In genomic region chr3:156513619-156514018, GRCh38 we compare ENCODE assay signal across 33 cellular contexts. TPM values are rescaled to one million over a fixed set of nuclear protein-coding genes. Genes with fewer than 3 reads are reported as not detected.
A peak's percentile ranks its signal among the peaks of the same experiment; 100 is the strongest.
DNase-seq lines count a peak whose midpoint lies in the region; ATAC-seq and TF ChIP-seq lines count a peak whose summit lies in the region.
"Had no signal": no experiment of that assay in that cellular context is flagged by ENCODE, and none has a peak within 500 bp of the region (broad histone marks: within the 10 kb centered on the region; RNA-seq: fewer than 3 reads in every experiment).

No MANE protein-coding gene starts in this region.

- H3F3A ChIP-seq in PC-9 (ENCODE audit: insufficient read depth, low read depth): no peaks in the 10 kb centered on the region

- CTCF ChIA-PET in IMR-90 (lab: Yijun Ruan, JAX): interaction anchor here (0.6 to 1.8 kb wide), 2 partner anchors 27 to 361 kb away, joined by 3 to 5 read pairs; no protein-coding TSS in a partner anchor
- CTCF ChIA-PET in PC-9 (lab: Charles Lee): interaction anchor here (0.7 kb wide), 1 partner anchor 64 kb away, joined by 3 read pairs; no protein-coding TSS in a partner anchor

- H3K4me2 ChIP-seq in IMR-90 (ENCODE audit: low read depth, low read length) (no peak overlapping the region), PC-9 (peak overlapping the region; percentile 20)
- H3K4me2 ChIP-seq: smooth muscle cell had no signal

- H4K8ac ChIP-seq in IMR-90 (ENCODE audit: low read depth in 2 of 2, low read length in 2 of 2): no peak overlapping the region

- intact Hi-C loops in IMR-90 (cut with micrococcal nuclease): no loop called here
- intact Hi-C loops in PC-9 (cut with micrococcal nuclease; ENCODE audit: unreplicated experiment): no loop called here
- intact Hi-C loops in mucosa of descending colon (cut with DNase I, micrococcal nuclease): loop anchor here (10.0 kb wide), 2 partner anchors 359 to 369 kb away; no protein-coding TSS in a partner anchor

- H3K4me1 ChIP-seq in IMR-90 (ENCODE audit: control insufficient read depth, insufficient read depth, low read length) (0 out of 2 replicates have a peak, but pooled peaks cover 2% of the 10 kb centered on the region), PC-9 (replicated peaks; ENCODE audit: insufficient read depth) (peaks cover 11% of the 10 kb centered on the region), mucosa of descending colon (ENCODE audit: low read depth) (no peaks in the 10 kb centered on the region)
- H3K4me1 ChIP-seq: colonic mucosa, lower lobe of right lung had no signal

- H4K91ac ChIP-seq in IMR-90 (ENCODE audit: insufficient read depth, low read depth, low read length): no peak overlapping the region

- H4K5ac ChIP-seq in IMR-90 (ENCODE audit: low read depth, low read length): no peak overlapping the region

- in situ Hi-C loops in IMR-90 (cut with MboI; ENCODE audit: low sequenced_read_pairs): no loop called here

- TF ChIP-seq POLR2A in IMR-90 (IDR thresholded peaks at IDR 0.05; ENCODE audit: low read depth, low read length): no peak

- H3K36me3 ChIP-seq in IMR-90 (ENCODE audit: control insufficient read depth, insufficient read depth, low read length) (no peaks in the 10 kb centered on the region), PC-9 (ENCODE audit: low read depth) (no peaks in the 10 kb centered on the region), mucosa of descending colon (ENCODE audit: low read depth) (no peaks in the 10 kb centered on the region)
- H3K36me3 ChIP-seq: colonic mucosa, lower lobe of right lung had no signal

- H2AFZ ChIP-seq in IMR-90 (replicated peaks; ENCODE audit: low read length, poor library complexity): no peak overlapping the region
- H2AFZ ChIP-seq in PC-9: no peak overlapping the region

- H2BK5ac ChIP-seq in IMR-90 (ENCODE audit: low read depth, low read length, poor library complexity, severe bottlenecking): no peak overlapping the region

- H3K4me3 ChIP-seq in IMR-90 (ENCODE audit: insufficient read depth, low read depth, low read length) (no peak overlapping the region), PC-9 (no peak overlapping the region), mucosa of descending colon (no peak overlapping the region)
- H3K4me3 ChIP-seq: colonic mucosa, lower lobe of right lung, smooth muscle cell, tibial artery had no signal

- H3K79me1 ChIP-seq in IMR-90 (ENCODE audit: low read depth in 1 of 2, low read length in 2 of 2): no peaks in the 10 kb centered on the region

- no peak overlapping the region for H3K56ac ChIP-seq in IMR-90 (ENCODE audit: extremely low read depth, insufficient read depth, low read length)

- no peak overlapping the region for H3K27ac ChIP-seq in IMR-90 (ENCODE audit: insufficient read depth, low read length)
- H3K27ac ChIP-seq in PC-9: no peak overlapping the region
- H3K27ac ChIP-seq: colonic mucosa, lower lobe of right lung, tibial artery had no signal

- H2AK5ac ChIP-seq in IMR-90 (ENCODE audit: low read depth, low read length): no peak overlapping the region

- H3K9me2 ChIP-seq in PC-9 (ENCODE audit: insufficient read depth): no peaks in the 10 kb centered on the region

- no peak overlapping the region for H3K9ac ChIP-seq in IMR-90 (ENCODE audit: low read depth, low read length)

- H4K20me1 ChIP-seq in IMR-90 (ENCODE audit: insufficient read depth, low read length) (no peaks in the 10 kb centered on the region), PC-9 (ENCODE audit: insufficient read depth) (no peaks in the 10 kb centered on the region)

- TF ChIP-seq CTCF in IMR-90 (conservative IDR thresholded peaks at IDR 0.05; ENCODE audit: low read depth, low read length): no peak
- no peak for TF ChIP-seq CTCF in PC-9 (conservative IDR thresholded peaks at IDR 0.05)
- TF ChIP-seq CTCF in mucosa of descending colon (IDR thresholded peaks at IDR 0.05): no peak

- peak overlapping the region; percentile 65 for H2AK9ac ChIP-seq in IMR-90 (replicated peaks; ENCODE audit: low read depth, low read length, poor library complexity)

- dilution Hi-C loops in IMR-90 (cut with HindIII; ENCODE audit: low sequenced_read_pairs, unreplicated experiment): loop anchor here (25.0 kb wide), 1 partner anchor 351 kb away; no protein-coding TSS in a partner anchor

- no peaks in the 10 kb centered on the region; the same call in 1 of the 2 replicates for H3K9me1 ChIP-seq in IMR-90 (ENCODE audit: insufficient read depth, low read length)

- peaks cover 6% of the 10 kb centered on the region for H3K27me3 ChIP-seq in IMR-90 (ENCODE audit: control insufficient read depth, insufficient read depth, low read length)
- H3K27me3 ChIP-seq in PC-9 (ENCODE audit: insufficient read depth, low read depth): no peaks in the 10 kb centered on the region
- H3K27me3 ChIP-seq: colonic mucosa, tibial artery had no signal

- no peak overlapping the region for H3K23ac ChIP-seq in IMR-90 (ENCODE audit: low read depth, low read length)

- TF ChIP-seq RAD21 in IMR-90 (IDR thresholded peaks at IDR 0.05; ENCODE audit: low read length): no peak

- POLR2A ChIA-PET in IMR-90 (lab: Charles Lee; ENCODE audit: unreplicated experiment): interaction anchor here (0.7 to 0.9 kb wide), 2 partner anchors 17 to 270 kb away, joined by 3 to 9 read pairs; no protein-coding TSS in a partner anchor
- POLR2A ChIA-PET in PC-9 (lab: Charles Lee; ENCODE audit: unreplicated experiment): interaction anchor here (0.6 kb wide), 1 partner anchor 22 kb away, joined by 3 read pairs; no protein-coding TSS in a partner anchor

- no peak overlapping the region for H2BK15ac ChIP-seq in IMR-90 (ENCODE audit: low read depth, low read length)

- H2BK20ac ChIP-seq in IMR-90 (ENCODE audit: low read depth, low read length): no peak overlapping the region; the same call in 1 of the 2 replicates

- H3K79me2 ChIP-seq in PC-9 (ENCODE audit: low read depth): no peaks in the 10 kb centered on the region

- DNase-seq in NCI-H1417 (lab: John Stamatoyannopoulos, UW) (peak in 2 of 3 experiments; percentile 14 to 60), NCI-H1417 treated with DMSO at 0.1 percent for 48 hours (lab: John Stamatoyannopoulos, UW) (no peak), IMR-90 (no peak), PC-9 (peak in 1 of 2 experiments; percentile 53), mucosa of descending colon (no peak), NCI-H82 (lab: John Stamatoyannopoulos, UW) (no peak), NOMO-1 (lab: John Stamatoyannopoulos, UW; ENCODE audit: unreplicated experiment in 2 of 2) (no peak)
- DNase-seq: 8988T; activated CD8-positive, alpha-beta T cell treated with anti-CD3 and anti-CD28 coated beads, Interleukin-2, amount 10 ng/mL, durations not matched to agents 7 days and 5 days; AML-193; anterior cingulate cortex; CD4-positive, alpha-beta T cell; colonic mucosa; DMS 273 treated with DMSO at 0.1 percent for 48 hours; effector CD8-positive, alpha-beta T cell; erythroblast; foreskin fibroblast; GDM1; H7; head of caudate nucleus; lower lobe of right lung; NCI-H1092; NCI-H2081 treated with DMSO at 0.1 percent for 48 hours; NCI-H345; NK-92 treated with Interleukin-12 subunit alpha and Interleukin-12 subunit beta, amount 100 ng/mL, for 24 hours; retina; stimulated activated CD4-positive, alpha-beta T cell treated with anti-CD3 and anti-CD28 coated beads, Interleukin-2, amount 100 ng/mL, for 24 hours; T-helper 2 cell; tibial artery had no signal

- no peak overlapping the region for H3K4ac ChIP-seq in IMR-90 (ENCODE audit: low read depth, low read length)

- no peak overlapping the region for H3K14ac ChIP-seq in IMR-90 (replicated peaks; ENCODE audit: low read depth, low read length)

- ATAC-seq in IMR-90 (ENCODE audit: low read depth): 0 out of 2 replicates have a peak, but pooled peaks have one; percentile 25
- ATAC-seq in mucosa of descending colon: peak; percentile 51
- ATAC-seq in GM21737 (IDR thresholded peaks at IDR 0.05; ENCODE audit: unreplicated experiment): no peak
- ATAC-seq: activated CD8-positive, alpha-beta T cell treated with anti-CD3 and anti-CD28 coated beads, Interleukin-2, amount 10 ng/mL, durations not matched to agents 7 days and 5 days; activated naive CD4-positive, alpha-beta T cell treated with anti-CD3 and anti-CD28 coated beads, Interleukin-2, amount 50 U/mL, for 72 hours; natural killer cell treated with Interleukin-12 subunit alpha and Interleukin-12 subunit beta and Interleukin-15 and Interleukin-18, amount 100 ng/mL, for 72 hours had no signal

- H3K18ac ChIP-seq in IMR-90 (ENCODE audit: low read depth, low read length): no peak overlapping the region

- BruUV-seq in IMR-90 (replicated peaks; lab: Mats Ljungman, UMichigan) (no TSS peak), PC-9 (replicated peaks; lab: Mats Ljungman, UMichigan) (no TSS peak)

- no peak overlapping the region for H2BK120ac ChIP-seq in IMR-90 (ENCODE audit: low read depth, low read length)

- H3K9me3 ChIP-seq in IMR-90 (ENCODE audit: control insufficient read depth, insufficient read depth, low read length) (no peaks in the 10 kb centered on the region), PC-9 (ENCODE audit: insufficient read depth, low read depth) (no peaks in the 10 kb centered on the region), mucosa of descending colon (no peaks in the 10 kb centered on the region)
- H3K9me3 ChIP-seq: colonic mucosa, lower lobe of right lung, tibial artery had no signal

- WGBS in IMR-90 (ENCODE audit: extremely low coverage in 2 of 2, insufficient read length in 1 of 2), 2 experiments: 63% methylated on average over 1 of the region's 5 CpGs; no CpG with 5 or more reads in 1 of the 2 experiments

TF ChIP-seq in IMR-90, 13 proteins besides CTCF, POLR2A, EP300 and RAD21 (continues in another document):
- no peak for TF ChIP-seq MXI1 (IDR thresholded peaks at IDR 0.05; ENCODE audit: borderline replicate concordance, low read depth, low read length)
- TF ChIP-seq FOS (IDR thresholded peaks at IDR 0.05; ENCODE audit: low read depth, low read length): no peak
- TF ChIP-seq MAFK (IDR thresholded peaks at IDR 0.05; ENCODE audit: low read depth, low read length): no peak
- TF ChIP-seq ELK1 (IDR thresholded peaks at IDR 0.05; ENCODE audit: borderline replicate concordance, low read depth, low read length): no peak
- no peak for TF ChIP-seq RFX5 (IDR thresholded peaks at IDR 0.05; ENCODE audit: low read depth, low read length)
- no peak for TF ChIP-seq SMC3 (IDR thresholded peaks at IDR 0.05; ENCODE audit: low read depth, low read length)

RNA-seq across cellular contexts. Expression of gene SSR3, which starts 41.3 kb away (rescaled TPM):
- 606 and 608 TPM in 2 replicates for total RNA-seq in IMR-90 (2012; rRNA removed)
- polyA plus RNA-seq in IMR-90 (2012; rRNA removed): 216 and 246 TPM in 2 replicates
- polyA plus RNA-seq in IMR-90 (2012; cell fraction: cytosol; rRNA removed): 33.1 and 84.5 TPM in 2 replicates
- 19.9 and 62.0 TPM in 2 replicates for polyA plus RNA-seq in IMR-90 (2012; cell fraction: nucleus; rRNA removed; ENCODE audit: low replicate concordance)
- total RNA-seq in PC-9 (2021): 117 and 152 TPM in 2 replicates
- total RNA-seq in mucosa of descending colon: 100 to 1,000 TPM in 2 of 3 donors, 10 to 100 TPM in 1; 97.9 to 125 (median 123) TPM

Comparison
In these comparisons a context has a peak if more than half of its experiments do, and no peak if none do; other contexts are left out.
1. DNase-seq: peak in NCI-H1417 (2 of 3); none in NCI-H1417 treated with DMSO at 0.1 percent for 48 hours (single experiment), IMR-90 (single experiment), mucosa of descending colon (0 of 3), NCI-H82 (single experiment) and NOMO-1 (0 of 2).
2. intact Hi-C loops: an anchor here in mucosa of descending colon (10.0 kb wide); none called in IMR-90 and PC-9.